ENCODE assay signal across 10 cellular contexts in genomic region chr22:50470491-50470890, GRCh38. TPM values are rescaled to one million over a fixed set of nuclear protein-coding genes. Genes with fewer than 3 reads are reported as not detected.
DNase-seq lines count a peak whose midpoint lies in the region; ATAC-seq and TF ChIP-seq lines count a peak whose summit lies in the region.
"Had no signal": no experiment of that assay in that cellular context is flagged by ENCODE, and none has a peak within 500 bp of the region (broad histone marks: within the 10 kb centered on the region; RNA-seq: fewer than 3 reads in every experiment).

No MANE protein-coding gene starts in this region.

- DNase-seq in GM23338 (ENCODE audit: low spot score) = no peak
- peak; percentile 61 to 73 (median 70) for DNase-seq in Peyer's patch
- peak; percentile 29 for DNase-seq in epithelial cell of esophagus (ENCODE audit: low read depth)
- no peak for DNase-seq in stimulated activated naive B cell treated with anti-CD40 and anti-IgM and Interleukin-4, amounts not matched to agents 10 μg/mL and 1 μg/mL and 100 μg/mL, for 72 hours
- DNase-seq in kidney tubule cell (ENCODE audit: low spot score) = no peak
- no peak for DNase-seq in right lobe of liver
- DNase-seq in KBM-7 = no peak

- peaks cover 36% of the 10 kb centered on the region for H3K4me1 Mint-ChIP-seq in GM23338
- peaks cover 67 to 83% of the 10 kb centered on the region in 2 donors for H3K4me1 Mint-ChIP-seq in stimulated activated naive B cell treated with anti-CD40 and anti-IgM and Interleukin-4, amounts not matched to agents 10 μg/mL and 1 μg/mL and 100 μg/mL, for 72 hours

- H3K27me3 ChIP-seq in GM23338 (ENCODE audit: insufficient read depth) (no peaks in the 10 kb centered on the region), Peyer's patch (no peaks in the 10 kb centered on the region), right lobe of liver (no peaks in the 10 kb centered on the region)

- TF ChIP-seq CTCF in GM23338 (conservative IDR thresholded peaks at IDR 0.05; ENCODE audit: low read depth in 2 of 2) = no peak
- peak in 1 of 6 experiments; percentile 6 for TF ChIP-seq CTCF in Peyer's patch (IDR thresholded peaks at IDR 0.05)
- TF ChIP-seq CTCF in epithelial cell of esophagus (IDR thresholded peaks at IDR 0.05; ENCODE audit: insufficient read depth, low read depth, low read length, missing control alignments) = no peak
- TF ChIP-seq CTCF in right lobe of liver (IDR thresholded peaks at IDR 0.05) = no peak

- H2AFZ ChIP-seq in GM23338 = no peak overlapping the region

- H3K4me1 ChIP-seq in GM23338 (ENCODE audit: insufficient read depth) = peaks cover 17% of the 10 kb centered on the region
- peaks cover 22 to 67% (median 52%) of the 10 kb centered on the region in 4 donors for H3K4me1 ChIP-seq in Peyer's patch
- peaks cover 0 to 13% (median 4%) of the 10 kb centered on the region in 4 donors for H3K4me1 ChIP-seq in right lobe of liver

- peaks cover 40% of the 10 kb centered on the region for H4K20me1 ChIP-seq in GM23338 (replicated peaks; ENCODE audit: insufficient read depth)

- in situ Hi-C loops in KBM-7 (cut with MboI; ENCODE audit: low pct_unique_long_range_greater_than_20kb, low sequenced_read_pairs) = no loop called here

- H3K4me2 ChIP-seq in GM23338 = no peak overlapping the region

- H3K9me3 ChIP-seq in Peyer's patch = no peaks in the 10 kb centered on the region
- H3K9me3 ChIP-seq in right lobe of liver = no peaks in the 10 kb centered on the region

- no peak overlapping the region; the same call in 2 of the 3 replicates for H3K4me3 Mint-ChIP-seq in GM23338
- H3K4me3 Mint-ChIP-seq in stimulated activated naive B cell treated with anti-CD40 and anti-IgM and Interleukin-4, amounts not matched to agents 10 μg/mL and 1 μg/mL and 100 μg/mL, for 72 hours = peak overlapping the region; percentile 65 to 80

- WGBS in right lobe of liver (ENCODE audit: insufficient coverage, low coverage, low lambda C conversion rate, missing lambda C conversion rate) = 80% methylated on average over 3 of the region's 6 CpGs

- H3K79me2 ChIP-seq in GM23338 (replicated peaks; ENCODE audit: insufficient read depth) = peaks cover 61% of the 10 kb centered on the region

- TF ChIP-seq POLR2A in Peyer's patch (IDR thresholded peaks at IDR 0.05) (peak in 1 of 2 donors; percentile 11), right lobe of liver (IDR thresholded peaks at IDR 0.05) (no peak)

- H3K36me3 ChIP-seq in GM23338 (ENCODE audit: insufficient read depth) (no peaks in the 10 kb centered on the region), Peyer's patch (peaks cover 0 to 28% (median 0%) of the 10 kb centered on the region in 3 donors), right lobe of liver (peaks cover 0 to 26% (median 13%) of the 10 kb centered on the region in 4 donors)

- H3K27ac ChIP-seq in GM23338 (ENCODE audit: low read depth) = no peak overlapping the region
- peak overlapping the region; percentile 82 to 90 (median 87) for H3K27ac ChIP-seq in Peyer's patch
- no peak overlapping the region for H3K27ac ChIP-seq in right lobe of liver

- intact Hi-C loops in right lobe of liver (cut with DNase I) = no loop called here

- H3F3A ChIP-seq in GM23338 (replicated peaks; ENCODE audit: low read depth) = no peaks in the 10 kb centered on the region

- H3K27ac Mint-ChIP-seq in GM23338 = peak overlapping the region; percentile 24; the same call in 1 of the 2 replicates
- peak overlapping the region; percentile 92 for H3K27ac Mint-ChIP-seq in stimulated activated naive B cell treated with anti-CD40 and anti-IgM and Interleukin-4, amounts not matched to agents 10 μg/mL and 1 μg/mL and 100 μg/mL, for 72 hours

- H3K27me3 Mint-ChIP-seq in GM23338 (ENCODE audit: insufficient read depth, low read depth, poor library complexity) = peaks cover 18% of the 10 kb centered on the region
- H3K27me3 Mint-ChIP-seq in stimulated activated naive B cell treated with anti-CD40 and anti-IgM and Interleukin-4, amounts not matched to agents 10 μg/mL and 1 μg/mL and 100 μg/mL, for 72 hours = no peaks in the 10 kb centered on the region

- no peak for ATAC-seq in GM23338
- no peak for ATAC-seq in stimulated activated naive B cell treated with anti-CD40 and anti-IgM and Interleukin-4, amounts not matched to agents 10 μg/mL and 1 μg/mL and 100 μg/mL, for 72 hours (replicated peaks)
- ATAC-seq in right lobe of liver = no peak
- ATAC-seq in GM19452 (IDR thresholded peaks at IDR 0.05; ENCODE audit: unreplicated experiment) = no peak

- no peaks in the 10 kb centered on the region for H3K9me2 ChIP-seq in GM23338 (ENCODE audit: insufficient read depth)

- H3K36me3 Mint-ChIP-seq in GM23338 (ENCODE audit: low read depth) = peaks cover 13% of the 10 kb centered on the region
- H3K36me3 Mint-ChIP-seq in stimulated activated naive B cell treated with anti-CD40 and anti-IgM and Interleukin-4, amounts not matched to agents 10 μg/mL and 1 μg/mL and 100 μg/mL, for 72 hours = peaks cover 13 to 28% of the 10 kb centered on the region in 2 donors

- no peaks in the 10 kb centered on the region for H3K9me3 Mint-ChIP-seq in GM23338
- H3K9me3 Mint-ChIP-seq in stimulated activated naive B cell treated with anti-CD40 and anti-IgM and Interleukin-4, amounts not matched to agents 10 μg/mL and 1 μg/mL and 100 μg/mL, for 72 hours = no peaks in the 10 kb centered on the region

- H3K4me3 ChIP-seq in GM23338 (no peak overlapping the region; the same call in 1 of the 2 replicates), Peyer's patch (peak overlapping the region in 1 of 4 donors; percentile 22), epithelial cell of esophagus (ENCODE audit: low read length) (no peak overlapping the region), right lobe of liver (no peak overlapping the region)

TF ChIP-seq in GM23338, 12 proteins besides CTCF, POLR2A, EP300 and RAD21:
- no peak for TF ChIP-seq ZNF114 (CRISPR knock-in tag; IDR thresholded peaks at IDR 0.05)

RNA-seq across cellular contexts. Expression of gene SBF1, which starts 4.3 kb away (rescaled TPM):
- 83.2 and 85.4 TPM in 2 replicates for total RNA-seq in GM23338 (2014; rRNA removed; shearing (Covaris generic))
- polyA plus RNA-seq in GM23338 (2016; fragmentation: Nextera tagmentation; extraction: Ambion mirVana) = 23.3 and 26.5 TPM in 2 replicates
- total RNA-seq in Peyer's patch = 100 to 1,000 TPM in 3 of 4 donors, 10 to 100 TPM in 1; 72.0 to 133 (median 121) TPM
- total RNA-seq in right lobe of liver = 10 to 100 TPM; 18.3 to 28.9 (median 22.8) TPM

RNA-seq across cellular contexts. Expression of gene ADM2, which starts 10.9 kb away (rescaled TPM):
- 7.1 and 12.8 TPM in 2 replicates for total RNA-seq in GM23338 (2014; rRNA removed; shearing (Covaris generic))
- 3.3 and 3.5 TPM in 2 replicates for polyA plus RNA-seq in GM23338 (2016; fragmentation: Nextera tagmentation; extraction: Ambion mirVana)
- total RNA-seq in Peyer's patch (1 to 10 TPM in 3 of 4 donors, under 1 TPM in 1; 0.83 to 8.4 (median 5.8) TPM), right lobe of liver (10 to 100 TPM in 1 of 6 experiments, 1 to 10 TPM in 5; 1.0 to 19.2 (median 2.2) TPM)

RNA-seq across cellular contexts. Expression of gene MIOX, which starts 16.2 kb away (rescaled TPM):
- total RNA-seq in GM23338 (2014; rRNA removed; shearing (Covaris generic)) = 0.16 TPM in 1 of 2 replicates, not detected in the other
- polyA plus RNA-seq in GM23338 (2016; fragmentation: Nextera tagmentation; extraction: Ambion mirVana) = not detected in 2 replicates
- total RNA-seq in Peyer's patch (not detected), right lobe of liver (not detected)
- total RNA-seq: glomerular endothelial cell, pulmonary artery endothelial cell had no signal

RNA-seq across cellular contexts. Expression of gene LMF2, which starts 37.0 kb away (rescaled TPM):
- total RNA-seq in GM23338 (2014; rRNA removed; shearing (Covaris generic)) = 30.7 and 36.3 TPM in 2 replicates
- polyA plus RNA-seq in GM23338 (2016; fragmentation: Nextera tagmentation; extraction: Ambion mirVana) = 14.6 and 15.6 TPM in 2 replicates
- 10 to 100 TPM; 68.5 to 94.9 (median 83.3) TPM for total RNA-seq in Peyer's patch
- 10 to 100 TPM; 33.2 to 47.6 (median 41.7) TPM for total RNA-seq in right lobe of liver

RNA-seq across cellular contexts. Expression of gene NCAPH2, which starts 37.5 kb away (rescaled TPM):
- total RNA-seq in GM23338 (2014; rRNA removed; shearing (Covaris generic)) = 76.1 and 77.5 TPM in 2 replicates
- 52.2 and 60.7 TPM in 2 replicates for polyA plus RNA-seq in GM23338 (2016; fragmentation: Nextera tagmentation; extraction: Ambion mirVana)
- total RNA-seq in Peyer's patch (10 to 100 TPM; 34.0 to 85.8 (median 41.2) TPM), right lobe of liver (10 to 100 TPM; 11.4 to 17.3 (median 13.9) TPM)

Comparison
In these comparisons a context has a peak if more than half of its experiments do, and no peak if none do; other contexts are left out.
1. DNase-seq: peak in Peyer's patch (3 of 3) and epithelial cell of esophagus (single experiment); none in GM23338 (single experiment), stimulated activated naive B cell treated with anti-CD40 and anti-IgM and Interleukin-4, amounts not matched to agents 10 μg/mL and 1 μg/mL and 100 μg/mL, for 72 hours (single experiment), kidney tubule cell (single experiment), right lobe of liver (0 of 3) and KBM-7 (single experiment).
2. H3K27ac ChIP-seq: peak in Peyer's patch (4 of 4); none in GM23338 (single experiment) and right lobe of liver (0 of 3).